In the genomic region with DNA sequence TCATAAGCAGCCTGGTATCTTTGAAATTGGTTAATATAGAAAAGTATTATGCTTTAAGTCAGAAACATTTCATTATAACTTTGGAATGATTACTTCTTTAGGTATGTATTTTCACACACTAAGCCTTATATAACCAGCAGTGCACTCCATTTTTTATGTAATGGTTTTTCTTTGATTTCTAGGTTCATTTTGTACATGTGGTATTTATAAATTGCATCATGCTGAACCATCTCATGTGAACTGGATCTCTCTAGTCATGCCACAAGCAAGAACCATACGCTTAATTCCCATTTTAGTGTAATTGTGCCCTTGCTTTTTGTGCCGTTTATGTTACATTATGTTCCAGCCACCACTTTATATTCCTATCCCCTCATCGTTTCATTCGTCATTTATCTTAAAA, we compare ENCODE assay signal across 16 cellular contexts. TPM values are rescaled to one million over a fixed set of nuclear protein-coding genes. Genes with fewer than 3 reads are reported as not detected.
DNase-seq lines count a peak whose midpoint lies in the region; ATAC-seq and TF ChIP-seq lines count a peak whose summit lies in the region.
"Had no signal": no experiment of that assay in that cellular context is flagged by ENCODE, and none has a peak within 500 bp of the region (broad histone marks: within the 10 kb centered on the region; RNA-seq: fewer than 3 reads in every experiment).

No MANE protein-coding gene starts in this region.

- H3K4me1 Mint-ChIP-seq in WTC11, result peaks cover 34% of the 10 kb centered on the region
- peaks cover 1% of the 10 kb centered on the region for H3K4me1 Mint-ChIP-seq in T-helper 2 cell treated with Interferon-gamma antibody and Interleukin-4, amounts not matched to agents 5 μg/mL and 100 μg/mL, for 36 hours (ENCODE audit: low read depth)
- H3K4me1 Mint-ChIP-seq: CD14-positive monocyte had no signal

- CTCF ChIA-PET in AG04449 (lab: Yijun Ruan, JAX) (no interaction called here), WTC11 (lab: Charles Lee) (interaction anchor here (1.9 kb wide), 1 partner anchor 26 kb away, joined by 7 read pairs; no protein-coding TSS in a partner anchor)

- no peak overlapping the region for H3K4me3 Mint-ChIP-seq in WTC11
- no peak overlapping the region for H3K4me3 Mint-ChIP-seq in T-helper 2 cell treated with Interferon-gamma antibody and Interleukin-4, amounts not matched to agents 5 μg/mL and 100 μg/mL, for 36 hours
- H3K4me3 Mint-ChIP-seq: CD14-positive monocyte had no signal

- peak overlapping the region; percentile 50 for H3K27ac Mint-ChIP-seq in WTC11
- H3K27ac Mint-ChIP-seq in T-helper 2 cell treated with Interferon-gamma antibody and Interleukin-4, amounts not matched to agents 5 μg/mL and 100 μg/mL, for 36 hours, result no peak overlapping the region

- ATAC-seq in WTC11 (no peak), GM19397 (IDR thresholded peaks at IDR 0.05; ENCODE audit: unreplicated experiment) (no peak), HG03457 (IDR thresholded peaks at IDR 0.05; ENCODE audit: unreplicated experiment) (no peak), HG02870 (IDR thresholded peaks at IDR 0.05; ENCODE audit: unreplicated experiment) (no peak)
- ATAC-seq: Panc1, Right ventricle myocardium inferior had no signal

- H3K36me3 Mint-ChIP-seq in WTC11, result peaks cover 34% of the 10 kb centered on the region
- H3K36me3 Mint-ChIP-seq in T-helper 2 cell treated with Interferon-gamma antibody and Interleukin-4, amounts not matched to agents 5 μg/mL and 100 μg/mL, for 36 hours (ENCODE audit: low read depth), result peaks cover 17% of the 10 kb centered on the region

- TF ChIP-seq CTCF in AG04449 (IDR thresholded peaks at IDR 0.05; ENCODE audit: insufficient read depth, low read length, missing control alignments), result no peak
- no peak for TF ChIP-seq CTCF in WTC11 (IDR thresholded peaks at IDR 0.05)

- H3K4me3 ChIP-seq in AG04449 (ENCODE audit: low read depth, low read length), result no peak overlapping the region

- no peaks in the 10 kb centered on the region for H3K9me3 Mint-ChIP-seq in WTC11
- no peaks in the 10 kb centered on the region for H3K9me3 Mint-ChIP-seq in T-helper 2 cell treated with Interferon-gamma antibody and Interleukin-4, amounts not matched to agents 5 μg/mL and 100 μg/mL, for 36 hours
- H3K9me3 Mint-ChIP-seq: CD14-positive monocyte had no signal

- no peaks in the 10 kb centered on the region for H3K27me3 Mint-ChIP-seq in WTC11 (ENCODE audit: low read depth)
- no peaks in the 10 kb centered on the region for H3K27me3 Mint-ChIP-seq in T-helper 2 cell treated with Interferon-gamma antibody and Interleukin-4, amounts not matched to agents 5 μg/mL and 100 μg/mL, for 36 hours (ENCODE audit: low read depth)

- DNase-seq in AG04449 (ENCODE audit: low read depth, low spot score) (peak; percentile 29), GM04504 (ENCODE audit: low read depth) (peak; percentile 3), WTC11 (ENCODE audit: low spot score) (no peak), fibroblast of peridontal ligament (ENCODE audit: extremely low read depth) (peak; percentile 49)
- DNase-seq in T-helper 2 cell treated with Interferon-gamma antibody and Interleukin-4, amounts not matched to agents 5 μg/mL and 100 μg/mL, for 36 hours (ENCODE audit: low spot score), result no peak
- DNase-seq: AML-193, Kasumi-1, MM.1S, NCI-H1092 treated with DMSO at 0.1 percent for 48 hours, NCI-H510A treated with DMSO at 0.1 percent for 48 hours had no signal

- POLR2A ChIA-PET in AG04449 (lab: Yijun Ruan, JAX) (no interaction called here), WTC11 (lab: Charles Lee) (no interaction called here)

TF ChIP-seq in WTC11, 78 proteins besides CTCF, POLR2A, EP300 and RAD21 (continues in another document):
- TF ChIP-seq GABPB1 (CRISPR knock-in tag; IDR thresholded peaks at IDR 0.05), result no peak
- no peak for TF ChIP-seq ZNF138 (CRISPR knock-in tag; conservative IDR thresholded peaks at IDR 0.05)
- TF ChIP-seq, protein P1, sequence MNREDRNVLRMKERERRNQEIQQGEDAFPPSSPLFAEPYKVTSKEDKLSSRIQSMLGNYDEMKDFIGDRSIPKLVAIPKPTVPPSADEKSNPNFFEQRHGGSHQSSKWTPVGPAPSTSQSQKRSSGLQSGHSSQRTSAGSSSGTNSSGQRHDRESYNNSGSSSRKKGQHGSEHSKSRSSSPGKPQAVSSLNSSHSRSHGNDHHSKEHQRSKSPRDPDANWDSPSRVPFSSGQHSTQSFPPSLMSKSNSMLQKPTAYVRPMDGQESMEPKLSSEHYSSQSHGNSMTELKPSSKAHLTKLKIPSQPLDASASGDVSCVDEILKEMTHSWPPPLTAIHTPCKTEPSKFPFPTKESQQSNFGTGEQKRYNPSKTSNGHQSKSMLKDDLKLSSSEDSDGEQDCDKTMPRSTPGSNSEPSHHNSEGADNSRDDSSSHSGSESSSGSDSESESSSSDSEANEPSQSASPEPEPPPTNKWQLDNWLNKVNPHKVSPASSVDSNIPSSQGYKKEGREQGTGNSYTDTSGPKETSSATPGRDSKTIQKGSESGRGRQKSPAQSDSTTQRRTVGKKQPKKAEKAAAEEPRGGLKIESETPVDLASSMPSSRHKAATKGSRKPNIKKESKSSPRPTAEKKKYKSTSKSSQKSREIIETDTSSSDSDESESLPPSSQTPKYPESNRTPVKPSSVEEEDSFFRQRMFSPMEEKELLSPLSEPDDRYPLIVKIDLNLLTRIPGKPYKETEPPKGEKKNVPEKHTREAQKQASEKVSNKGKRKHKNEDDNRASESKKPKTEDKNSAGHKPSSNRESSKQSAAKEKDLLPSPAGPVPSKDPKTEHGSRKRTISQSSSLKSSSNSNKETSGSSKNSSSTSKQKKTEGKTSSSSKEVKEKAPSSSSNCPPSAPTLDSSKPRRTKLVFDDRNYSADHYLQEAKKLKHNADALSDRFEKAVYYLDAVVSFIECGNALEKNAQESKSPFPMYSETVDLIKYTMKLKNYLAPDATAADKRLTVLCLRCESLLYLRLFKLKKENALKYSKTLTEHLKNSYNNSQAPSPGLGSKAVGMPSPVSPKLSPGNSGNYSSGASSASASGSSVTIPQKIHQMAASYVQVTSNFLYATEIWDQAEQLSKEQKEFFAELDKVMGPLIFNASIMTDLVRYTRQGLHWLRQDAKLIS (CRISPR knock-in tag; IDR thresholded peaks at IDR 0.05; ENCODE audit: borderline replicate concordance), result no peak
- no peak for TF ChIP-seq ZNF416 (CRISPR knock-in tag; IDR thresholded peaks at IDR 0.05)
- TF ChIP-seq NR1H2 (CRISPR knock-in tag; IDR thresholded peaks at IDR 0.05), result no peak
- TF ChIP-seq, protein P2, sequence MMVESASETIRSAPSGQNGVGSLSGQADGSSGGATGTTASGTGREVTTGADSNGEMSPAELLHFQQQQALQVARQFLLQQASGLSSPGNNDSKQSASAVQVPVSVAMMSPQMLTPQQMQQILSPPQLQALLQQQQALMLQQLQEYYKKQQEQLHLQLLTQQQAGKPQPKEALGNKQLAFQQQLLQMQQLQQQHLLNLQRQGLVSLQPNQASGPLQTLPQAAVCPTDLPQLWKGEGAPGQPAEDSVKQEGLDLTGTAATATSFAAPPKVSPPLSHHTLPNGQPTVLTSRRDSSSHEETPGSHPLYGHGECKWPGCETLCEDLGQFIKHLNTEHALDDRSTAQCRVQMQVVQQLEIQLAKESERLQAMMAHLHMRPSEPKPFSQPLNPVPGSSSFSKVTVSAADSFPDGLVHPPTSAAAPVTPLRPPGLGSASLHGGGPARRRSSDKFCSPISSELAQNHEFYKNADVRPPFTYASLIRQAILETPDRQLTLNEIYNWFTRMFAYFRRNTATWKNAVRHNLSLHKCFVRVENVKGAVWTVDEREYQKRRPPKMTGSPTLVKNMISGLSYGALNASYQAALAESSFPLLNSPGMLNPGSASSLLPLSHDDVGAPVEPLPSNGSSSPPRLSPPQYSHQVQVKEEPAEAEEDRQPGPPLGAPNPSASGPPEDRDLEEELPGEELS (CRISPR knock-in tag; IDR thresholded peaks at IDR 0.05), result no peak
- no peak for TF ChIP-seq PRRX2 (CRISPR knock-in tag; IDR thresholded peaks at IDR 0.05)
- TF ChIP-seq ZNF423 (CRISPR knock-in tag; IDR thresholded peaks at IDR 0.05), result no peak
- TF ChIP-seq, protein P3, sequence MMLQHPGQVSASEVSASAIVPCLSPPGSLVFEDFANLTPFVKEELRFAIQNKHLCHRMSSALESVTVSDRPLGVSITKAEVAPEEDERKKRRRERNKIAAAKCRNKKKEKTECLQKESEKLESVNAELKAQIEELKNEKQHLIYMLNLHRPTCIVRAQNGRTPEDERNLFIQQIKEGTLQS (CRISPR knock-in tag; conservative IDR thresholded peaks at IDR 0.05), result no peak
- TF ChIP-seq, protein P4, sequence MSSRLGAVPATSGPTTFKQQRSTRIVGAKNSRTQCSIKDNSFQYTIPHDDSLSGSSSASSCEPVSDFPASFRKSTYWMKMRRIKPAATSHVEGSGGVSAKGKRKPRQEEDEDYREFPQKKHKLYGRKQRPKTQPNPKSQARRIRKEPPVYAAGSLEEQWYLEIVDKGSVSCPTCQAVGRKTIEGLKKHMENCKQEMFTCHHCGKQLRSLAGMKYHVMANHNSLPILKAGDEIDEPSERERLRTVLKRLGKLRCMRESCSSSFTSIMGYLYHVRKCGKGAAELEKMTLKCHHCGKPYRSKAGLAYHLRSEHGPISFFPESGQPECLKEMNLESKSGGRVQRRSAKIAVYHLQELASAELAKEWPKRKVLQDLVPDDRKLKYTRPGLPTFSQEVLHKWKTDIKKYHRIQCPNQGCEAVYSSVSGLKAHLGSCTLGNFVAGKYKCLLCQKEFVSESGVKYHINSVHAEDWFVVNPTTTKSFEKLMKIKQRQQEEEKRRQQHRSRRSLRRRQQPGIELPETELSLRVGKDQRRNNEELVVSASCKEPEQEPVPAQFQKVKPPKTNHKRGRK (CRISPR knock-in tag; IDR thresholded peaks at IDR 0.05; ENCODE audit: borderline replicate concordance), result no peak
- no peak for TF ChIP-seq ZNF396 (CRISPR knock-in tag; IDR thresholded peaks at IDR 0.05; ENCODE audit: borderline replicate concordance)
- TF ChIP-seq, protein P5, sequence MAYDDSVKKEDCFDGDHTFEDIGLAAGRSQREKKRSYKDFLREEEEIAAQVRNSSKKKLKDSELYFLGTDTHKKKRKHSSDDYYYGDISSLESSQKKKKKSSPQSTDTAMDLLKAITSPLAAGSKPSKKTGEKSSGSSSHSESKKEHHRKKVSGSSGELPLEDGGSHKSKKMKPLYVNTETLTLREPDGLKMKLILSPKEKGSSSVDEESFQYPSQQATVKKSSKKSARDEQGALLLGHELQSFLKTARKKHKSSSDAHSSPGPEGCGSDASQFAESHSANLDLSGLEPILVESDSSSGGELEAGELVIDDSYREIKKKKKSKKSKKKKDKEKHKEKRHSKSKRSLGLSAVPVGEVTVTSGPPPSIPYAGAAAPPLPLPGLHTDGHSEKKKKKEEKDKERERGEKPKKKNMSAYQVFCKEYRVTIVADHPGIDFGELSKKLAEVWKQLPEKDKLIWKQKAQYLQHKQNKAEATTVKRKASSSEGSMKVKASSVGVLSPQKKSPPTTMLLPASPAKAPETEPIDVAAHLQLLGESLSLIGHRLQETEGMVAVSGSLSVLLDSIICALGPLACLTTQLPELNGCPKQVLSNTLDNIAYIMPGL (CRISPR knock-in tag; IDR thresholded peaks at IDR 0.05), result no peak

RNA-seq across cellular contexts. Expression of a gene that starts 38.6 kb away (rescaled TPM):
- total RNA-seq in WTC11 (2021), result 41.0 to 56.4 TPM (median 48.8 TPM) in 3 replicates

Comparison
In these comparisons a context has a peak if more than half of its experiments do, and no peak if none do; other contexts are left out.
1. DNase-seq: peak in AG04449 (single experiment), GM04504 (single experiment) and fibroblast of peridontal ligament (single experiment); none in WTC11 (single experiment) and T-helper 2 cell treated with Interferon-gamma antibody and Interleukin-4, amounts not matched to agents 5 μg/mL and 100 μg/mL, for 36 hours (single experiment).